Comparison of ENCODE assay signal across 8 cellular contexts in the genomic region with DNA sequence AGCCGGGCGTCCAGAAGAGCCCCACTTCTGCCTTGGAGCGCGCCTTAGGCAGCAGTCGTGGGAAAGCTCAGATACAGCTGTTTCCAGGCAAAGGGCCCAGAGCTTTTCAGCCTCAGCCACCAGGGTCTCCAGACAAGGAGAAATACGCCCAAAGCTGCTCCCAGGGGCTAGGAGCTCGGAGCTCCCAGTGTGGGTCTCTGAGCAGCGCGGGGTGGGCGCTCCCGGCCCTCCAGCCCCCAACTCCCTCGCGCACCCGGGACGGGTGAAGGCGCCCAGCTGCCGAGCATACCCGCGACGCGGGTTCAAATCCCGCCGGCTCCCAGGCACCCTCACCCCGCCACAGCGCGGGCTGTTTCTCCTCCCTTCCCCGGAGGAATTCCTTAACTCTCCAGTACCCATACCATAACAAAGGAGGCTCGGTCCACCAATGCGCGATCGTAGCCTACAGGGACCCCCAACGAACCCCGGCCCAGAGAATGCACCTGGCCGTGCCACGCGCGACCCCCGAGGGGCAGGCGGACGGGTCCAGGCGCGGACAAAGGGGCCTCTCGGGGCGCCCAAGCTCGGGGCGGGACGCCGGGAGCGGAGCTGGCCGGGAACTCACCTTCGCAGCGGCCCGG. TPM values are rescaled to one million over a fixed set of nuclear protein-coding genes. Genes with fewer than 3 reads are reported as not detected.
DNase-seq lines count a peak whose midpoint lies in the region; TF ChIP-seq lines count a peak whose summit lies in the region.

No MANE protein-coding gene starts in this region.

- H4K5ac ChIP-seq in H9 (ENCODE audit: insufficient read length, low read depth, low read length): no peak overlapping the region

- H2BK20ac ChIP-seq in H9 (ENCODE audit: low read depth, low read length, poor library complexity, severe bottlenecking): no peak overlapping the region

- H3K27ac ChIP-seq in H9 (ENCODE audit: insufficient read length, low read depth, low read length) (no peak overlapping the region), brain microvascular endothelial cell (peak overlapping the region; percentile 78), sigmoid colon (peak overlapping the region; percentile 98 to 100 (median 99))

- H2BK15ac ChIP-seq in H9 (ENCODE audit: low read depth, low read length): no peak overlapping the region

- no peak for TF ChIP-seq EP300 in sigmoid colon (IDR thresholded peaks at IDR 0.05)

- H3K4me3 ChIP-seq in brain microvascular endothelial cell (ENCODE audit: low read depth, low read length): peak overlapping the region; percentile 98
- peak overlapping the region; percentile 87 for H3K4me3 ChIP-seq in iPS-18c (ENCODE audit: insufficient read depth, low read depth, low read length)
- H3K4me3 ChIP-seq in sigmoid colon: peak overlapping the region; percentile 83 to 99 (median 95)

- H3K4me1 Mint-ChIP-seq in H9: peaks cover 37 to 44% of the 10 kb centered on the region in 2 experiments

- H3K4me1 ChIP-seq in H9 (ENCODE audit: insufficient read depth, low read length): no peaks in the 10 kb centered on the region
- peaks cover 0 to 63% (median 62%) of the 10 kb centered on the region in 4 donors for H3K4me1 ChIP-seq in sigmoid colon

- H3K14ac ChIP-seq in H9 (ENCODE audit: insufficient read depth, low read length): peak overlapping the region; percentile 66

- H3K27ac Mint-ChIP-seq in H9: no peak overlapping the region

- no peaks in the 10 kb centered on the region; the same call in 1 of the 2 replicates for H3K79me2 ChIP-seq in H9 (ENCODE audit: insufficient read depth, low read length)

- peak overlapping the region; percentile 4 for H3K9ac ChIP-seq in H9 (ENCODE audit: extremely low read depth, insufficient read length, low read length)

- no peak overlapping the region for H2AFZ ChIP-seq in H9 (ENCODE audit: low read length)

- peaks cover 36% of the 10 kb centered on the region for H3K27me3 Mint-ChIP-seq in H9 (ENCODE audit: low read depth)

- no peak overlapping the region for H2BK120ac ChIP-seq in H9 (ENCODE audit: low read depth, low read length, poor library complexity, severe bottlenecking)

- H3K27me3 ChIP-seq in H9 (ENCODE audit: insufficient read depth, low read length) (no peaks in the 10 kb centered on the region; the same call in 1 of the 2 replicates), brain microvascular endothelial cell (replicated peaks) (no peaks in the 10 kb centered on the region), sigmoid colon (no peaks in the 10 kb centered on the region)

- no peak overlapping the region for H2AK5ac ChIP-seq in H9 (ENCODE audit: insufficient read length, low read length)

- H3K79me1 ChIP-seq in H9 (ENCODE audit: insufficient read depth, low read depth, low read length, poor library complexity, severe bottlenecking): no peaks in the 10 kb centered on the region

- H3K56ac ChIP-seq in H9 (ENCODE audit: insufficient read length, low read depth, low read length): no peak overlapping the region

- peak; percentile 43 for DNase-seq in H9
- DNase-seq in brain microvascular endothelial cell: no peak
- DNase-seq in sigmoid colon: peak; percentile 80
- DNase-seq in stimulated activated CD4-positive, alpha-beta T cell treated with anti-CD3 and anti-CD28 coated beads, Interleukin-4, amount 100 ng/mL, for 1 hour: no peak
- no peak for DNase-seq in NCI-H2227 (lab: John Stamatoyannopoulos, UW; ENCODE audit: unreplicated experiment)
- DNase-seq in NCI-H2081 (lab: John Stamatoyannopoulos, UW): no peak
- no peak for DNase-seq in GOT3 (lab: John Stamatoyannopoulos, UW)

- H3K18ac ChIP-seq in H9 (ENCODE audit: insufficient read length, low read depth, low read length): no peak overlapping the region

- H3K36me3 ChIP-seq in brain microvascular endothelial cell (replicated peaks) (peaks cover 88% of the 10 kb centered on the region), sigmoid colon (peaks cover 0 to 3% (median 0%) of the 10 kb centered on the region in 4 donors)

- no peaks in the 10 kb centered on the region for H4K20me1 ChIP-seq in H9 (ENCODE audit: control insufficient read depth, insufficient read depth, insufficient read length)

- no peak overlapping the region for H3K4ac ChIP-seq in H9 (ENCODE audit: low read depth, low read length)

- peaks cover 6 to 10% (median 9%) of the 10 kb centered on the region in 3 experiments for H3K36me3 Mint-ChIP-seq in H9 (ENCODE audit: insufficient read depth in 1 of 3, low read depth in 3 of 3)

- H3K9me3 ChIP-seq in H9 (ENCODE audit: control insufficient read depth, low read depth, low read length) (no peaks in the 10 kb centered on the region), iPS-18c (ENCODE audit: control insufficient read depth, insufficient read depth, low read length) (no peaks in the 10 kb centered on the region), sigmoid colon (no peaks in the 10 kb centered on the region)

- no peak overlapping the region for H4K91ac ChIP-seq in H9 (ENCODE audit: insufficient read length, low read depth, low read length)

- H2BK12ac ChIP-seq in H9 (ENCODE audit: insufficient read length, low read depth, low read length): no peak overlapping the region

- H3K4me2 ChIP-seq in H9 (ENCODE audit: insufficient read depth, insufficient read length, low read length): peak overlapping the region; percentile 70

- TF ChIP-seq POLR2A in sigmoid colon (IDR thresholded peaks at IDR 0.05): no peak

- H2BK5ac ChIP-seq in H9 (ENCODE audit: insufficient read length, low read length): no peak overlapping the region

- in situ Hi-C loops in brain microvascular endothelial cell (cut with HindIII; ENCODE audit: low pct_ligation_motif_present, low sequenced_read_pairs): no loop called here

- H3K23me2 ChIP-seq in H9 (ENCODE audit: insufficient read length, low read depth, low read length, poor library complexity, severe bottlenecking): peaks cover 20% of the 10 kb centered on the region

- peak overlapping the region; percentile 75 to 86 for H3K4me3 Mint-ChIP-seq in H9

- no peak overlapping the region for H3T11ph ChIP-seq in H9 (ENCODE audit: low read length)

- H3K23ac ChIP-seq in H9 (ENCODE audit: insufficient read length, low read depth, low read length): no peak overlapping the region

- no CpG with 5 or more reads among the region's 53 CpGs for WGBS in H9 (ENCODE audit: extremely low coverage, insufficient read length, low lambda C conversion rate)
- 8 to 14% methylated on average over 53 of the region's 53 CpGs for WGBS in sigmoid colon, 2 donors

- H4K8ac ChIP-seq in H9 (replicated peaks; ENCODE audit: insufficient read length, low read depth, low read length): no peak overlapping the region

- H3K9me3 Mint-ChIP-seq in H9: no peaks in the 10 kb centered on the region; a peak in 1 of 5 replicates

- TF ChIP-seq CTCF in H9 (conservative IDR thresholded peaks at IDR 0.05) (no peak), brain microvascular endothelial cell (IDR thresholded peaks at IDR 0.05; ENCODE audit: low read depth, low read length, missing control alignments) (peak; percentile 13), sigmoid colon (IDR thresholded peaks at IDR 0.05) (no peak)

- intact Hi-C loops in sigmoid colon (cut with DNase I): loop anchor here (5.0 kb wide), 2 partner anchors 69 to 91 kb away; no protein-coding TSS in a partner anchor

RNA-seq across cellular contexts. Expression of gene COL4A1, which starts 0.5 kb away (rescaled TPM):
- 73.1 and 74.6 TPM in 2 replicates for total RNA-seq in H9 (2021)
- 100 to 1,000 TPM; 235 to 598 (median 350) TPM for total RNA-seq in sigmoid colon
- polyA plus RNA-seq in sigmoid colon: 10 to 100 TPM in 2 of 3 donors, 1 to 10 TPM in 1; 9.2 to 60.5 (median 10.8) TPM

RNA-seq across cellular contexts. Expression of gene COL4A2, which starts 0.6 kb away (rescaled TPM):
- total RNA-seq in H9 (2021) (68.8 and 76.5 TPM in 2 replicates), sigmoid colon (1,000 to 10,000 TPM in 1 of 4 donors, 100 to 1,000 TPM in 3; 306 to 1,039 (median 489) TPM)
- 10 to 100 TPM; 24.0 to 83.5 (median 25.2) TPM for polyA plus RNA-seq in sigmoid colon

Comparison
In these comparisons a context has a peak if more than half of its experiments do, and no peak if none do; other contexts are left out.
1. DNase-seq: peak in H9 (single experiment) and sigmoid colon (single experiment); none in brain microvascular endothelial cell (single experiment), stimulated activated CD4-positive, alpha-beta T cell treated with anti-CD3 and anti-CD28 coated beads, Interleukin-4, amount 100 ng/mL, for 1 hour (single experiment), NCI-H2227 (single experiment), NCI-H2081 (0 of 2) and GOT3 (single experiment).
2. Peak in every context shown above with its lines, with median percentiles within 50 percentile points of each other: H3K4me3 ChIP-seq.